Comparison of ENCODE assay signal across 1 cellular context in genomic region chr15:53808058-53808703, GRCh38.
TF ChIP-seq lines count a peak whose summit lies in the region.

No MANE protein-coding gene starts in this region.

TF ChIP-seq in HepG2, 621 proteins besides CTCF, POLR2A, EP300 and RAD21 (continued from another document):
- TF ChIP-seq HIC2 (CRISPR knock-in tag; IDR thresholded peaks at IDR 0.05; ENCODE audit: low read depth), result no peak
- no peak for TF ChIP-seq RNF2 (conservative IDR thresholded peaks at IDR 0.05; ENCODE audit: low read depth)
- peak; percentile 55 for TF ChIP-seq ZNF629 (CRISPR knock-in tag; conservative IDR thresholded peaks at IDR 0.05)
- TF ChIP-seq MXI1 (IDR thresholded peaks at IDR 0.05; ENCODE audit: borderline replicate concordance, low read depth, low read length), result no peak
- no peak for TF ChIP-seq HOXA9 (CRISPR knock-in tag; IDR thresholded peaks at IDR 0.05; ENCODE audit: borderline replicate concordance)
- TF ChIP-seq ZBTB2 (CRISPR knock-in tag; IDR thresholded peaks at IDR 0.05; ENCODE audit: low read depth), result no peak
- no peak for TF ChIP-seq ISX (CRISPR knock-in tag; conservative IDR thresholded peaks at IDR 0.05)
- peak; percentile 67 for TF ChIP-seq SMC3 (IDR thresholded peaks at IDR 0.05; ENCODE audit: low read length)
- peak; percentile 39; the same call in 1 of the 2 replicates for TF ChIP-seq ZNF670 (CRISPR knock-in tag; IDR thresholded peaks at IDR 0.05; ENCODE audit: borderline replicate concordance)
- TF ChIP-seq DR1 (CRISPR knock-in tag; IDR thresholded peaks at IDR 0.05), result no peak
- TF ChIP-seq KDM4B (CRISPR knock-in tag; IDR thresholded peaks at IDR 0.05), result no peak
- TF ChIP-seq ZNF792 (CRISPR knock-in tag; IDR thresholded peaks at IDR 0.05), result no peak
- no peak for TF ChIP-seq DNMT3B (CRISPR knock-in tag; conservative IDR thresholded peaks at IDR 0.05)
TF ChIP-seq in HepG2: peak in this region for 4.
